Comparison of ENCODE assay signal across 1 cellular context in the genomic region with DNA sequence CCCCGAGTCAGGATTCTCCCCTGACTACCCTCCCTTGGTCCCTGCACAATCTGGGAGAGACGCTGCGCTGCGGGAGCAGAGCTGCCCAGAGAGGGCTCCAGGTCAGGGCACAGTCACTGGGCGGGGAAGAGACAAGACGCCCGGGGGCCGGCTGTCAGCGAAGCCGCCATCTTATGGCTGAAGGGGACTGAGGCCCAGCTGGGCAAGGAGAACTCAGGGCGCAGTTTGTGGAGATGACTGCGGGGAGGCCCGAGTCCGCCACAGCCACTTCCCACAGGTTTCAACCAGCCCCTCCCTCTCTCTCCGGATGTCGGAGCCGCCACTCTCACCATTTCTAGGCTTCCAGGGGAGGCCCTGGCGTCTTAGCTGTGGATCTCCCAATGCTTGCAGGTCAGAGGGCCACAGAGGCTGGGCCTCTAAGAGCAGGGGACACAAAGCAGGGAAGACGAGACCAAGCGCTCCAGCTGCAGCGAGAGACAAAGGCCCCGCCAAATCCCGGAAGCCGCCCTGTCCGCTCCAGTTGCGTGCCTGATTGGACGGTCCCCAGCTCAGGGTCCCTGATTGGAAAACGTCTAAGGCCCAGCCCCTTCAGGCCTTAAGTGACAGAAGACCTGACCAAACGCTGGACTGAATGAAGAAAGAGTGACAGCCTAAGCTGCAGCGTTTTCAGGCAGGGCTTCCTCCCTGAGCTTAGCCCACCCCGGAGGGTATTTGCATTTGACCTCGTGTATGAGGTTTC.
TF ChIP-seq lines count a peak whose summit lies in the region.

A gene (minus strand): TSS at position 484 of the 739 bp plus-strand sequence. CDS start 152 bp downstream, at position 332.

TF ChIP-seq in HepG2, 621 proteins besides CTCF, POLR2A, EP300 and RAD21 (continued from another document and continues in another):
- TF ChIP-seq, protein P1, sequence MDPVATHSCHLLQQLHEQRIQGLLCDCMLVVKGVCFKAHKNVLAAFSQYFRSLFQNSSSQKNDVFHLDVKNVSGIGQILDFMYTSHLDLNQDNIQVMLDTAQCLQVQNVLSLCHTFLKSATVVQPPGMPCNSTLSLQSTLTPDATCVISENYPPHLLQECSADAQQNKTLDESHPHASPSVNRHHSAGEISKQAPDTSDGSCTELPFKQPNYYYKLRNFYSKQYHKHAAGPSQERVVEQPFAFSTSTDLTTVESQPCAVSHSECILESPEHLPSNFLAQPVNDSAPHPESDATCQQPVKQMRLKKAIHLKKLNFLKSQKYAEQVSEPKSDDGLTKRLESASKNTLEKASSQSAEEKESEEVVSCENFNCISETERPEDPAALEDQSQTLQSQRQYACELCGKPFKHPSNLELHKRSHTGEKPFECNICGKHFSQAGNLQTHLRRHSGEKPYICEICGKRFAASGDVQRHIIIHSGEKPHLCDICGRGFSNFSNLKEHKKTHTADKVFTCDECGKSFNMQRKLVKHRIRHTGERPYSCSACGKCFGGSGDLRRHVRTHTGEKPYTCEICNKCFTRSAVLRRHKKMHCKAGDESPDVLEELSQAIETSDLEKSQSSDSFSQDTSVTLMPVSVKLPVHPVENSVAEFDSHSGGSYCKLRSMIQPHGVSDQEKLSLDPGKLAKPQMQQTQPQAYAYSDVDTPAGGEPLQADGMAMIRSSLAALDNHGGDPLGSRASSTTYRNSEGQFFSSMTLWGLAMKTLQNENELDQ (CRISPR knock-in tag; IDR thresholded peaks at IDR 0.05; ENCODE audit: borderline replicate concordance): no peak
- TF ChIP-seq ZNF773 (CRISPR knock-in tag; IDR thresholded peaks at IDR 0.05; ENCODE audit: borderline replicate concordance): no peak
- TF ChIP-seq YEATS4 (CRISPR knock-in tag; IDR thresholded peaks at IDR 0.05; ENCODE audit: borderline replicate concordance): peak; percentile 70
- TF ChIP-seq, protein P2, sequence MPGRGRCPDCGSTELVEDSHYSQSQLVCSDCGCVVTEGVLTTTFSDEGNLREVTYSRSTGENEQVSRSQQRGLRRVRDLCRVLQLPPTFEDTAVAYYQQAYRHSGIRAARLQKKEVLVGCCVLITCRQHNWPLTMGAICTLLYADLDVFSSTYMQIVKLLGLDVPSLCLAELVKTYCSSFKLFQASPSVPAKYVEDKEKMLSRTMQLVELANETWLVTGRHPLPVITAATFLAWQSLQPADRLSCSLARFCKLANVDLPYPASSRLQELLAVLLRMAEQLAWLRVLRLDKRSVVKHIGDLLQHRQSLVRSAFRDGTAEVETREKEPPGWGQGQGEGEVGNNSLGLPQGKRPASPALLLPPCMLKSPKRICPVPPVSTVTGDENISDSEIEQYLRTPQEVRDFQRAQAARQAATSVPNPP (CRISPR knock-in tag; IDR thresholded peaks at IDR 0.05): no peak
- no peak for TF ChIP-seq ZNF607 (CRISPR knock-in tag; IDR thresholded peaks at IDR 0.05; ENCODE audit: borderline replicate concordance)
- TF ChIP-seq ZNF598 (CRISPR knock-in tag; IDR thresholded peaks at IDR 0.05; ENCODE audit: borderline replicate concordance): no peak
- TF ChIP-seq ZSCAN30 (CRISPR knock-in tag; IDR thresholded peaks at IDR 0.05): no peak
- no peak for TF ChIP-seq KDM4B (CRISPR knock-in tag; IDR thresholded peaks at IDR 0.05)
- TF ChIP-seq, protein P3, sequence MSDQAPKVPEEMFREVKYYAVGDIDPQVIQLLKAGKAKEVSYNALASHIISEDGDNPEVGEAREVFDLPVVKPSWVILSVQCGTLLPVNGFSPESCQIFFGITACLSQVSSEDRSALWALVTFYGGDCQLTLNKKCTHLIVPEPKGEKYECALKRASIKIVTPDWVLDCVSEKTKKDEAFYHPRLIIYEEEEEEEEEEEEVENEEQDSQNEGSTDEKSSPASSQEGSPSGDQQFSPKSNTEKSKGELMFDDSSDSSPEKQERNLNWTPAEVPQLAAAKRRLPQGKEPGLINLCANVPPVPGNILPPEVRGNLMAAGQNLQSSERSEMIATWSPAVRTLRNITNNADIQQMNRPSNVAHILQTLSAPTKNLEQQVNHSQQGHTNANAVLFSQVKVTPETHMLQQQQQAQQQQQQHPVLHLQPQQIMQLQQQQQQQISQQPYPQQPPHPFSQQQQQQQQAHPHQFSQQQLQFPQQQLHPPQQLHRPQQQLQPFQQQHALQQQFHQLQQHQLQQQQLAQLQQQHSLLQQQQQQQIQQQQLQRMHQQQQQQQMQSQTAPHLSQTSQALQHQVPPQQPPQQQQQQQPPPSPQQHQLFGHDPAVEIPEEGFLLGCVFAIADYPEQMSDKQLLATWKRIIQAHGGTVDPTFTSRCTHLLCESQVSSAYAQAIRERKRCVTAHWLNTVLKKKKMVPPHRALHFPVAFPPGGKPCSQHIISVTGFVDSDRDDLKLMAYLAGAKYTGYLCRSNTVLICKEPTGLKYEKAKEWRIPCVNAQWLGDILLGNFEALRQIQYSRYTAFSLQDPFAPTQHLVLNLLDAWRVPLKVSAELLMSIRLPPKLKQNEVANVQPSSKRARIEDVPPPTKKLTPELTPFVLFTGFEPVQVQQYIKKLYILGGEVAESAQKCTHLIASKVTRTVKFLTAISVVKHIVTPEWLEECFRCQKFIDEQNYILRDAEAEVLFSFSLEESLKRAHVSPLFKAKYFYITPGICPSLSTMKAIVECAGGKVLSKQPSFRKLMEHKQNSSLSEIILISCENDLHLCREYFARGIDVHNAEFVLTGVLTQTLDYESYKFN (CRISPR knock-in tag; conservative IDR thresholded peaks at IDR 0.05): no peak
- TF ChIP-seq, protein P4, sequence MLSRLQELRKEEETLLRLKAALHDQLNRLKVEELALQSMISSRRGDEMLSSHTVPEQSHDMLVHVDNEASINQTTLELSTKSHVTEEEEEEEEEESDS (CRISPR knock-in tag; IDR thresholded peaks at IDR 0.05; ENCODE audit: borderline replicate concordance): no peak
- TF ChIP-seq ZNF724P (CRISPR knock-in tag; IDR thresholded peaks at IDR 0.05; ENCODE audit: borderline replicate concordance): no peak
- TF ChIP-seq SMARCC2 (IDR thresholded peaks at IDR 0.05): no peak
- TF ChIP-seq, protein P5, sequence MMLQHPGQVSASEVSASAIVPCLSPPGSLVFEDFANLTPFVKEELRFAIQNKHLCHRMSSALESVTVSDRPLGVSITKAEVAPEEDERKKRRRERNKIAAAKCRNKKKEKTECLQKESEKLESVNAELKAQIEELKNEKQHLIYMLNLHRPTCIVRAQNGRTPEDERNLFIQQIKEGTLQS (CRISPR knock-in tag; IDR thresholded peaks at IDR 0.05): no peak
- TF ChIP-seq ZNF670 (CRISPR knock-in tag; IDR thresholded peaks at IDR 0.05; ENCODE audit: borderline replicate concordance): no peak
- TF ChIP-seq, protein P6, sequence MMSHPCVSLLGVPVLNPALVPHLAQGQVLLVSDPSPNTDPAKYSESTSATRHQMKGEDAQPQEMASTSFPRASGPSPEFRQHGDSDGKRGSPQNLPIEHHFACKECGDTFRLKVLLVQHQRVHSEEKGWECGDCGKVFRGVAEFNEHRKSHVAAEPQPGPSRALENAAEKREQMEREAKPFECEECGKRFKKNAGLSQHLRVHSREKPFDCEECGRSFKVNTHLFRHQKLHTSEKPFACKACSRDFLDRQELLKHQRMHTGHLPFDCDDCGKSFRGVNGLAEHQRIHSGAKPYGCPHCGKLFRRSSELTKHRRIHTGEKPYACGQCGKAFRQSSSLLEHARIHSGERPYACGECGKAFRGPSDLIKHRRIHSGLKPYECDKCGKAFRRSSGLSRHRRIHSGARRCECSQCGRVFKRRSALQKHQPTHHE (CRISPR knock-in tag; IDR thresholded peaks at IDR 0.05; ENCODE audit: borderline replicate concordance): no peak
- no peak for TF ChIP-seq MTA3 (CRISPR knock-in tag; IDR thresholded peaks at IDR 0.05)
- no peak for TF ChIP-seq ZNF274 (CRISPR knock-in tag; IDR thresholded peaks at IDR 0.05)
- no peak for TF ChIP-seq ZNF446 (CRISPR knock-in tag; IDR thresholded peaks at IDR 0.05)
- no peak for TF ChIP-seq ZNF234 (CRISPR knock-in tag; conservative IDR thresholded peaks at IDR 0.05)
- TF ChIP-seq, protein P7, sequence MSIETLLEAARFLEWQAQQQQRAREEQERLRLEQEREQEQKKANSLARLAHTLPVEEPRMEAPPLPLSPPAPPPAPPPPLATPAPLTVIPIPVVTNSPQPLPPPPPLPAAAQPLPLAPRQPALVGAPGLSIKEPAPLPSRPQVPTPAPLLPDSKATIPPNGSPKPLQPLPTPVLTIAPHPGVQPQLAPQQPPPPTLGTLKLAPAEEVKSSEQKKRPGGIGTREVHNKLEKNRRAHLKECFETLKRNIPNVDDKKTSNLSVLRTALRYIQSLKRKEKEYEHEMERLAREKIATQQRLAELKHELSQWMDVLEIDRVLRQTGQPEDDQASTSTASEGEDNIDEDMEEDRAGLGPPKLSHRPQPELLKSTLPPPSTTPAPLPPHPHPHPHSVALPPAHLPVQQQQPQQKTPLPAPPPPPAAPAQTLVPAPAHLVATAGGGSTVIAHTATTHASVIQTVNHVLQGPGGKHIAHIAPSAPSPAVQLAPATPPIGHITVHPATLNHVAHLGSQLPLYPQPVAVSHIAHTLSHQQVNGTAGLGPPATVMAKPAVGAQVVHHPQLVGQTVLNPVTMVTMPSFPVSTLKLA (IDR thresholded peaks at IDR 0.05): no peak
- TF ChIP-seq CAMTA2 (CRISPR knock-in tag; IDR thresholded peaks at IDR 0.05; ENCODE audit: borderline replicate concordance): no peak
- TF ChIP-seq ZNF484 (CRISPR knock-in tag; IDR thresholded peaks at IDR 0.05; ENCODE audit: borderline replicate concordance, low read depth): no peak
- TF ChIP-seq MLLT10 (CRISPR knock-in tag; IDR thresholded peaks at IDR 0.05): no peak
- peak; percentile 56 for TF ChIP-seq KAT8 (CRISPR knock-in tag; IDR thresholded peaks at IDR 0.05)
- TF ChIP-seq ZNF570 (CRISPR knock-in tag; IDR thresholded peaks at IDR 0.05; ENCODE audit: borderline replicate concordance): no peak
- TF ChIP-seq GLI4 (CRISPR knock-in tag; IDR thresholded peaks at IDR 0.05; ENCODE audit: borderline replicate concordance): no peak
- TF ChIP-seq FOXM1 (CRISPR knock-in tag; IDR thresholded peaks at IDR 0.05): no peak
- TF ChIP-seq ZNF207 (IDR thresholded peaks at IDR 0.05; ENCODE audit: borderline replicate concordance): no peak
- TF ChIP-seq ZNF569 (CRISPR knock-in tag; IDR thresholded peaks at IDR 0.05; ENCODE audit: borderline replicate concordance): no peak
- no peak for TF ChIP-seq GATAD2A (CRISPR knock-in tag; IDR thresholded peaks at IDR 0.05)
- TF ChIP-seq, protein P8, sequence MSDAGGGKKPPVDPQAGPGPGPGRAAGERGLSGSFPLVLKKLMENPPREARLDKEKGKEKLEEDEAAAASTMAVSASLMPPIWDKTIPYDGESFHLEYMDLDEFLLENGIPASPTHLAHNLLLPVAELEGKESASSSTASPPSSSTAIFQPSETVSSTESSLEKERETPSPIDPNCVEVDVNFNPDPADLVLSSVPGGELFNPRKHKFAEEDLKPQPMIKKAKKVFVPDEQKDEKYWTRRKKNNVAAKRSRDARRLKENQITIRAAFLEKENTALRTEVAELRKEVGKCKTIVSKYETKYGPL (CRISPR knock-in tag; IDR thresholded peaks at IDR 0.05): no peak
- TF ChIP-seq MAFK (conservative IDR thresholded peaks at IDR 0.05 in 1 of 2, IDR thresholded peaks at IDR 0.05 in 1 of 2; ENCODE audit: low read length in 2 of 2): no peak
- TF ChIP-seq TCF7 (IDR thresholded peaks at IDR 0.05; ENCODE audit: low read depth): no peak
- TF ChIP-seq, protein P9, sequence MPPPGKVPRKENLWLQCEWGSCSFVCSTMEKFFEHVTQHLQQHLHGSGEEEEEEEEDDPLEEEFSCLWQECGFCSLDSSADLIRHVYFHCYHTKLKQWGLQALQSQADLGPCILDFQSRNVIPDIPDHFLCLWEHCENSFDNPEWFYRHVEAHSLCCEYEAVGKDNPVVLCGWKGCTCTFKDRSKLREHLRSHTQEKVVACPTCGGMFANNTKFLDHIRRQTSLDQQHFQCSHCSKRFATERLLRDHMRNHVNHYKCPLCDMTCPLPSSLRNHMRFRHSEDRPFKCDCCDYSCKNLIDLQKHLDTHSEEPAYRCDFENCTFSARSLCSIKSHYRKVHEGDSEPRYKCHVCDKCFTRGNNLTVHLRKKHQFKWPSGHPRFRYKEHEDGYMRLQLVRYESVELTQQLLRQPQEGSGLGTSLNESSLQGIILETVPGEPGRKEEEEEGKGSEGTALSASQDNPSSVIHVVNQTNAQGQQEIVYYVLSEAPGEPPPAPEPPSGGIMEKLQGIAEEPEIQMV (CRISPR knock-in tag; IDR thresholded peaks at IDR 0.05; ENCODE audit: low read depth): no peak
- no peak for TF ChIP-seq JUND (CRISPR knock-in tag; IDR thresholded peaks at IDR 0.05)
- TF ChIP-seq GFI1 (CRISPR knock-in tag; IDR thresholded peaks at IDR 0.05; ENCODE audit: borderline replicate concordance): no peak
- 0 out of 2 replicates have a peak, but pooled peaks have one; percentile 27 for TF ChIP-seq PHF21A (CRISPR knock-in tag; IDR thresholded peaks at IDR 0.05)
- no peak for TF ChIP-seq MTA1 (CRISPR knock-in tag; IDR thresholded peaks at IDR 0.05; ENCODE audit: borderline replicate concordance)
- TF ChIP-seq GPN1 (CRISPR knock-in tag; IDR thresholded peaks at IDR 0.05; ENCODE audit: borderline replicate concordance): no peak
- TF ChIP-seq, protein P10, sequence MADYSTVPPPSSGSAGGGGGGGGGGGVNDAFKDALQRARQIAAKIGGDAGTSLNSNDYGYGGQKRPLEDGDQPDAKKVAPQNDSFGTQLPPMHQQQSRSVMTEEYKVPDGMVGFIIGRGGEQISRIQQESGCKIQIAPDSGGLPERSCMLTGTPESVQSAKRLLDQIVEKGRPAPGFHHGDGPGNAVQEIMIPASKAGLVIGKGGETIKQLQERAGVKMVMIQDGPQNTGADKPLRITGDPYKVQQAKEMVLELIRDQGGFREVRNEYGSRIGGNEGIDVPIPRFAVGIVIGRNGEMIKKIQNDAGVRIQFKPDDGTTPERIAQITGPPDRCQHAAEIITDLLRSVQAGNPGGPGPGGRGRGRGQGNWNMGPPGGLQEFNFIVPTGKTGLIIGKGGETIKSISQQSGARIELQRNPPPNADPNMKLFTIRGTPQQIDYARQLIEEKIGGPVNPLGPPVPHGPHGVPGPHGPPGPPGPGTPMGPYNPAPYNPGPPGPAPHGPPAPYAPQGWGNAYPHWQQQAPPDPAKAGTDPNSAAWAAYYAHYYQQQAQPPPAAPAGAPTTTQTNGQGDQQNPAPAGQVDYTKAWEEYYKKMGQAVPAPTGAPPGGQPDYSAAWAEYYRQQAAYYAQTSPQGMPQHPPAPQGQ (CRISPR knock-in tag; IDR thresholded peaks at IDR 0.05; ENCODE audit: borderline replicate concordance): no peak
